22 cellular contexts compared by ENCODE assay signal in genomic region chr1:21537511-21537931, GRCh38. TPM values are rescaled to one million over a fixed set of nuclear protein-coding genes. Genes with fewer than 3 reads are reported as not detected.
DNase-seq lines count a peak whose midpoint lies in the region; ATAC-seq and TF ChIP-seq lines count a peak whose summit lies in the region.
"Had no signal": no experiment of that assay in that cellular context is flagged by ENCODE, and none has a peak within 500 bp of the region (broad histone marks: within the 10 kb centered on the region; RNA-seq: fewer than 3 reads in every experiment).

No MANE protein-coding gene starts in this region.

- H3K27me3 ChIP-seq in breast epithelium: no peaks in the 10 kb centered on the region
- H3K27me3 ChIP-seq in layer of hippocampus (ENCODE audit: control insufficient read depth, insufficient read depth, low read length): no peaks in the 10 kb centered on the region
- H3K27me3 ChIP-seq in ovary: no peaks in the 10 kb centered on the region
- peaks cover 20% of the 10 kb centered on the region for H3K27me3 ChIP-seq in osteoblast (ENCODE audit: insufficient read depth, low read length)

- H3K4me3 Mint-ChIP-seq in MCF 10A (ENCODE audit: unreplicated experiment): no peak overlapping the region
- H3K4me3 Mint-ChIP-seq in stimulated activated effector memory CD8-positive, alpha-beta T cell treated with anti-CD3 and anti-CD28 coated beads, Interleukin-12 subunit alpha, Interleukin-12 subunit beta, amount 100 ng/mL, for 72 hours: no peak overlapping the region
- H3K4me3 Mint-ChIP-seq: activated CD8-positive, alpha-beta T cell treated with anti-CD3 and anti-CD28 coated beads, Interleukin-2, amount 10 ng/mL, durations not matched to agents 7 days and 5 days; activated naive CD8-positive, alpha-beta T cell treated with anti-CD3 and anti-CD28 coated beads, Interleukin-2, amount 10 ng/mL, durations not matched to agents 7 days and 5 days; activated T-cell treated with anti-CD3 and anti-CD28 coated beads, Interleukin-2, amount 50 U/mL, for 72 hours; CD4-positive, CD25-positive, alpha-beta regulatory T cell; memory B cell had no signal

- H3K36me3 Mint-ChIP-seq in MCF 10A (ENCODE audit: insufficient read depth, unreplicated experiment): no peaks in the 10 kb centered on the region
- H3K36me3 Mint-ChIP-seq in stimulated activated effector memory CD8-positive, alpha-beta T cell treated with anti-CD3 and anti-CD28 coated beads, Interleukin-12 subunit alpha, Interleukin-12 subunit beta, amount 100 ng/mL, for 72 hours: no peaks in the 10 kb centered on the region
- H3K36me3 Mint-ChIP-seq: activated naive CD8-positive, alpha-beta T cell treated with anti-CD3 and anti-CD28 coated beads, Interleukin-2, amount 10 ng/mL, durations not matched to agents 7 days and 5 days; CD4-positive, CD25-positive, alpha-beta regulatory T cell; memory B cell had no signal

- peaks cover 5% of the 10 kb centered on the region for H3K27me3 Mint-ChIP-seq in MCF 10A (ENCODE audit: insufficient read depth, unreplicated experiment)

- H3K4me2 ChIP-seq in osteoblast (ENCODE audit: insufficient read depth, low read length): no peak overlapping the region

- peaks cover 8% of the 10 kb centered on the region for H3K4me1 Mint-ChIP-seq in MCF 10A (ENCODE audit: insufficient read depth, unreplicated experiment)
- H3K4me1 Mint-ChIP-seq in stimulated activated effector memory CD8-positive, alpha-beta T cell treated with anti-CD3 and anti-CD28 coated beads, Interleukin-12 subunit alpha, Interleukin-12 subunit beta, amount 100 ng/mL, for 72 hours: no peaks in the 10 kb centered on the region
- H3K4me1 Mint-ChIP-seq: activated naive CD8-positive, alpha-beta T cell treated with anti-CD3 and anti-CD28 coated beads, Interleukin-2, amount 10 ng/mL, durations not matched to agents 7 days and 5 days; CD4-positive, CD25-positive, alpha-beta regulatory T cell had no signal

- H3K36me3 ChIP-seq in breast epithelium (no peaks in the 10 kb centered on the region), ovary (no peaks in the 10 kb centered on the region), osteoblast (ENCODE audit: insufficient read depth, low read length) (no peaks in the 10 kb centered on the region)
- H3K36me3 ChIP-seq: tibial artery had no signal

- POLR2A ChIA-PET in MCF 10A (lab: Yijun Ruan, JAX): no interaction called here

- CTCF ChIA-PET in MCF 10A (lab: Yijun Ruan, JAX): interaction anchor here (0.5 to 4.1 kb wide), 3 partner anchors 21 to 168 kb away, joined by 3 to 26 read pairs (median 3); no protein-coding TSS in a partner anchor

- TF ChIP-seq EP300 in ovary (IDR thresholded peaks at IDR 0.05): no peak

- H4K20me1 ChIP-seq in osteoblast (ENCODE audit: insufficient read depth, low read length): peaks cover 9% of the 10 kb centered on the region

- H3K27ac Mint-ChIP-seq in MCF 10A (ENCODE audit: low read depth, unreplicated experiment): no peak overlapping the region
- no peak overlapping the region for H3K27ac Mint-ChIP-seq in stimulated activated effector memory CD8-positive, alpha-beta T cell treated with anti-CD3 and anti-CD28 coated beads, Interleukin-12 subunit alpha, Interleukin-12 subunit beta, amount 100 ng/mL, for 72 hours
- H3K27ac Mint-ChIP-seq: activated CD8-positive, alpha-beta T cell treated with anti-CD3 and anti-CD28 coated beads, Interleukin-2, amount 10 ng/mL, durations not matched to agents 7 days and 5 days; activated naive CD8-positive, alpha-beta T cell treated with anti-CD3 and anti-CD28 coated beads, Interleukin-2, amount 10 ng/mL, durations not matched to agents 7 days and 5 days; activated T-cell treated with anti-CD3 and anti-CD28 coated beads, Interleukin-2, amount 50 U/mL, for 72 hours; CD4-positive, CD25-positive, alpha-beta regulatory T cell; memory B cell had no signal

- H3K4me3 ChIP-seq in breast epithelium: peak overlapping the region in 1 of 3 donors; percentile 26
- H3K4me3 ChIP-seq in ovary: no peak overlapping the region
- no peak overlapping the region for H3K4me3 ChIP-seq in osteoblast (ENCODE audit: insufficient read depth, low read length)
- H3K4me3 ChIP-seq: skin epidermis, tibial artery had no signal

- H3K79me2 ChIP-seq in osteoblast (ENCODE audit: insufficient read depth, low read length): no peaks in the 10 kb centered on the region

- H3K9me3 Mint-ChIP-seq in MCF 10A (ENCODE audit: unreplicated experiment): no peaks in the 10 kb centered on the region
- H3K9me3 Mint-ChIP-seq in stimulated activated effector memory CD8-positive, alpha-beta T cell treated with anti-CD3 and anti-CD28 coated beads, Interleukin-12 subunit alpha, Interleukin-12 subunit beta, amount 100 ng/mL, for 72 hours: no peaks in the 10 kb centered on the region
- H3K9me3 Mint-ChIP-seq: activated naive CD8-positive, alpha-beta T cell treated with anti-CD3 and anti-CD28 coated beads, Interleukin-2, amount 10 ng/mL, durations not matched to agents 7 days and 5 days; activated T-cell treated with anti-CD3 and anti-CD28 coated beads, Interleukin-2, amount 50 U/mL, for 72 hours; memory B cell had no signal

- H3K4me1 ChIP-seq in breast epithelium (peaks cover 18 to 32% of the 10 kb centered on the region in 2 donors), ovary (ENCODE audit: insufficient read depth) (peaks cover 13% of the 10 kb centered on the region), osteoblast (ENCODE audit: insufficient read depth, low read length) (peaks cover 19% of the 10 kb centered on the region)

- H3K27ac ChIP-seq in breast epithelium: peak overlapping the region; percentile 67 to 82
- H3K27ac ChIP-seq in layer of hippocampus (ENCODE audit: low read depth, low read length): peak overlapping the region; percentile 2
- H3K27ac ChIP-seq in ovary: peak overlapping the region in 1 of 2 donors; percentile 58
- H3K27ac ChIP-seq in osteoblast (ENCODE audit: low read depth, low read length): no peak overlapping the region
- H3K27ac ChIP-seq: tibial artery had no signal

- no peak for TF ChIP-seq CTCF in breast epithelium (IDR thresholded peaks at IDR 0.05)
- no peak for TF ChIP-seq CTCF in MCF 10A (IDR thresholded peaks at IDR 0.05; ENCODE audit: unreplicated experiment)
- no peak for TF ChIP-seq CTCF in ovary (IDR thresholded peaks at IDR 0.05)
- no peak for TF ChIP-seq CTCF in osteoblast (IDR thresholded peaks at IDR 0.05; ENCODE audit: extremely low read depth, low read depth, low read length)

- H3K9me3 ChIP-seq in breast epithelium (no peaks in the 10 kb centered on the region), ovary (no peaks in the 10 kb centered on the region), osteoblast (ENCODE audit: low read depth, low read length) (no peaks in the 10 kb centered on the region)
- H3K9me3 ChIP-seq: tibial artery had no signal

- no peak for ATAC-seq in stimulated activated effector memory CD8-positive, alpha-beta T cell treated with anti-CD3 and anti-CD28 coated beads, Interleukin-12 subunit alpha, Interleukin-12 subunit beta, amount 100 ng/mL, for 72 hours
- no peak for ATAC-seq in GM18520 (IDR thresholded peaks at IDR 0.05; ENCODE audit: unreplicated experiment)
- no peak for ATAC-seq in HG02678 (IDR thresholded peaks at IDR 0.05; ENCODE audit: unreplicated experiment)
- ATAC-seq: activated CD8-positive, alpha-beta T cell treated with anti-CD3 and anti-CD28 coated beads, Interleukin-2, amount 10 ng/mL, durations not matched to agents 7 days and 5 days; activated T-cell treated with anti-CD3 and anti-CD28 coated beads, Interleukin-2, amount 50 U/mL, for 72 hours had no signal

- intact Hi-C loops in breast epithelium (cut with DNase I; ENCODE audit: low total_unique reads): no loop called here
- intact Hi-C loops in MCF 10A (cut with micrococcal nuclease): no loop called here
- intact Hi-C loops in ovary (cut with DNase I): no loop called here

- BruUV-seq in MCF 10A (replicated peaks; lab: Mats Ljungman, UMichigan): no TSS peak

- TF ChIP-seq POLR2A in breast epithelium (IDR thresholded peaks at IDR 0.05) (no peak), ovary (IDR thresholded peaks at IDR 0.05) (no peak)

- DNase-seq in breast epithelium (ENCODE audit: low spot score in 2 of 2) (no peak), MCF 10A (ENCODE audit: unreplicated experiment) (no peak), ovary (peak; percentile 54 to 83 (median 71)), osteoblast (ENCODE audit: insufficient read length, low spot score, missing footprints) (no peak)
- no peak for DNase-seq in stimulated activated effector memory CD8-positive, alpha-beta T cell treated with anti-CD3 and anti-CD28 coated beads, Interleukin-12 subunit alpha, Interleukin-12 subunit beta, amount 100 ng/mL, for 72 hours (ENCODE audit: low spot score in 2 of 2)
- DNase-seq: 8988T; activated CD8-positive, alpha-beta T cell treated with anti-CD3 and anti-CD28 coated beads, Interleukin-2, amount 10 ng/mL, durations not matched to agents 7 days and 5 days; activated naive CD8-positive, alpha-beta T cell treated with anti-CD3 and anti-CD28 coated beads, Interleukin-2, amount 10 ng/mL, durations not matched to agents 7 days and 5 days; activated T-cell treated with anti-CD3 and anti-CD28 coated beads, Interleukin-2, amount 50 U/mL, for 72 hours; CD4-positive, CD25-positive, alpha-beta regulatory T cell; central memory CD4-positive, alpha-beta T cell; DND-41; effector memory CD4-positive, alpha-beta T cell; NK-92 treated with Interleukin-12 subunit alpha and Interleukin-12 subunit beta, amount 100 ng/mL, for 24 hours; stimulated activated CD4-positive, alpha-beta T cell treated with anti-CD3 and anti-CD28 coated beads, Interleukin-4, amount 100 ng/mL, for 4 hours; T-helper 1 cell; tibial artery had no signal

- 4 to 10% (median 6%) methylated on average over 12 of the region's 12 CpGs for WGBS in ovary, 3 donors

- no peak overlapping the region for H2AFZ ChIP-seq in osteoblast (ENCODE audit: low read length)

RNA-seq across cellular contexts. Expression of gene ALPL, which starts 28.3 kb away (rescaled TPM):
- total RNA-seq in breast epithelium (10 to 100 TPM in 2 of 3 donors, 1 to 10 TPM in 1; 2.9 to 98.0 (median 17.4) TPM), MCF 10A (2022) (not detected in 2 replicates), ovary (1 to 10 TPM; 1.2 to 5.3 (median 3.3) TPM), osteoblast (7.1 and 8.0 TPM in 2 replicates)
- 1 to 10 TPM; 4.1 to 9.2 TPM for polyA plus RNA-seq in ovary
- total RNA-seq: activated CD8-positive, alpha-beta T cell treated with anti-CD3 and anti-CD28 coated beads, Interleukin-2, amount 10 ng/mL, durations not matched to agents 7 days and 5 days; activated naive CD8-positive, alpha-beta T cell treated with anti-CD3 and anti-CD28 coated beads, Interleukin-2, amount 10 ng/mL, durations not matched to agents 7 days and 5 days; CD4-positive, CD25-positive, alpha-beta regulatory T cell had no signal
- polyA plus RNA-seq: CD4-positive, CD25-positive, alpha-beta regulatory T cell had no signal

Comparison
In these comparisons a context has a peak if more than half of its experiments do, and no peak if none do; other contexts are left out.
1. DNase-seq: peak in ovary (5 of 5); none in breast epithelium (0 of 2), MCF 10A (single experiment), osteoblast (single experiment) and stimulated activated effector memory CD8-positive, alpha-beta T cell treated with anti-CD3 and anti-CD28 coated beads, Interleukin-12 subunit alpha, Interleukin-12 subunit beta, amount 100 ng/mL, for 72 hours (0 of 2).